24 cellular contexts compared by ENCODE assay signal in genomic region chr6:44105993-44106740, GRCh38. TPM values are rescaled to one million over a fixed set of nuclear protein-coding genes. Genes with fewer than 3 reads are reported as not detected.
DNase-seq lines count a peak whose midpoint lies in the region; ATAC-seq and TF ChIP-seq lines count a peak whose summit lies in the region.
"Had no signal": no experiment of that assay in that cellular context is flagged by ENCODE, and none has a peak within 500 bp of the region (broad histone marks: within the 10 kb centered on the region; RNA-seq: fewer than 3 reads in every experiment).

No MANE protein-coding gene starts in this region.

- TF ChIP-seq POLR2A in gastrocnemius medialis (IDR thresholded peaks at IDR 0.05) (no peak), transverse colon (IDR thresholded peaks at IDR 0.05) (no peak)

- POLR2A ChIA-PET in HEK293 (lab: Yijun Ruan, JAX): interaction anchor here (0.5 kb wide), 1 partner anchor 487 kb away, joined by 3 read pairs; no protein-coding TSS in a partner anchor

- no peak for ATAC-seq in gastrocnemius medialis
- ATAC-seq: activated CD8-positive, alpha-beta memory T cell treated with anti-CD3 and anti-CD28 coated beads, Interleukin-2, amount 10 ng/mL, durations not matched to agents 7 days and 5 days; heart left ventricle; naive thymus-derived CD4-positive, alpha-beta T cell; pancreas had no signal

- no peak overlapping the region for H3K4me3 ChIP-seq in HEK293 (ENCODE audit: low read depth, low read length)
- no peak overlapping the region for H3K4me3 ChIP-seq in fibroblast of villous mesenchyme (ENCODE audit: low read depth, low read length)
- H3K4me3 ChIP-seq in gastrocnemius medialis: no peak overlapping the region
- no peak overlapping the region for H3K4me3 ChIP-seq in transverse colon
- H3K4me3 ChIP-seq: esophagus squamous epithelium, heart left ventricle, pancreas, Peyer's patch, SJCRH30, suprapubic skin had no signal

- TF ChIP-seq EP300 in transverse colon (IDR thresholded peaks at IDR 0.05; ENCODE audit: low read depth): no peak

- 0 out of 2 replicates have a peak, but pooled peaks cover 4% of the 10 kb centered on the region for H3K4me1 ChIP-seq in HEK293 (ENCODE audit: control insufficient read depth, insufficient read depth, low read length)
- H3K4me1 ChIP-seq in gastrocnemius medialis: peaks cover 72 to 73% of the 10 kb centered on the region in 2 donors
- peaks cover 0 to 9% (median 0%) of the 10 kb centered on the region in 4 donors for H3K4me1 ChIP-seq in transverse colon
- H3K4me1 ChIP-seq: pancreas, Peyer's patch, SJCRH30 had no signal

- in situ Hi-C loops in gastrocnemius medialis (cut with MboI; ENCODE audit: low sequenced_read_pairs in 4 of 4): loop anchor here in 1 of 4 donors (25.0 kb wide), 1 partner anchor 131 kb away; the partner anchor contains the start of gene HSP90AB1
- in situ Hi-C loops in transverse colon (cut with MboI; ENCODE audit: low pct_ligation_motif_present in 1 of 4, low pct_unique_long_range_greater_than_20kb in 1 of 4, low sequenced_read_pairs in 3 of 4): no loop called here

- DNase-seq in fibroblast of villous mesenchyme (ENCODE audit: low read depth): peak; percentile 49
- DNase-seq in gastrocnemius medialis: no peak
- no peak for DNase-seq in transverse colon
- DNase-seq in T-helper 1 cell: no peak
- DNase-seq in HuH-7 (ENCODE audit: low spot score): no peak
- DNase-seq: activated CD4-positive, alpha-beta T cell treated with anti-CD3 and anti-CD28 coated beads for 48 hours; activated CD8-positive, alpha-beta memory T cell treated with anti-CD3 and anti-CD28 coated beads, Interleukin-2, amount 10 ng/mL, durations not matched to agents 7 days and 5 days; brain microvascular endothelial cell; CD4-positive, CD25-positive, alpha-beta regulatory T cell; DMS53; effector memory CD4-positive, alpha-beta T cell; esophagus squamous epithelium; heart left ventricle; mesendoderm; naive thymus-derived CD4-positive, alpha-beta T cell; NCI-H1417 treated with DMSO at 0.1 percent for 48 hours; NCI-H510A; pancreas; Peyer's patch; SJCRH30 had no signal

- no peaks in the 10 kb centered on the region for H3K27me3 ChIP-seq in gastrocnemius medialis
- no peaks in the 10 kb centered on the region for H3K27me3 ChIP-seq in transverse colon
- H3K27me3 ChIP-seq: brain microvascular endothelial cell, esophagus squamous epithelium, heart left ventricle, pancreas, Peyer's patch, SJCRH30, suprapubic skin had no signal

- WGBS in transverse colon (ENCODE audit: low coverage in 1 of 2), 2 donors: 72 to 83% methylated on average over 2 to 3 of the region's 3 CpGs

- CTCF ChIA-PET in HEK293 (lab: Yijun Ruan, JAX): interaction anchor here (0.8 to 1.2 kb wide), 4 partner anchors 8 to 129 kb away, joined by 3 to 6 read pairs (median 4); no protein-coding TSS in a partner anchor

- no peaks in the 10 kb centered on the region for H3K9me3 ChIP-seq in HEK293 (ENCODE audit: control insufficient read depth, insufficient read depth, low read depth, low read length)
- no peaks in the 10 kb centered on the region for H3K9me3 ChIP-seq in gastrocnemius medialis
- H3K9me3 ChIP-seq in transverse colon: no peaks in the 10 kb centered on the region
- H3K9me3 ChIP-seq: esophagus squamous epithelium, heart left ventricle, pancreas, Peyer's patch, SJCRH30, suprapubic skin had no signal

- TF ChIP-seq CTCF in HEK293 (tag by site-specific recombination; IDR thresholded peaks at IDR 0.05) (no peak), VCaP (conservative IDR thresholded peaks at IDR 0.05) (no peak), fibroblast of villous mesenchyme (IDR thresholded peaks at IDR 0.05; ENCODE audit: insufficient read depth, low read depth, low read length) (no peak), gastrocnemius medialis (IDR thresholded peaks at IDR 0.05 in 4 of 5, conservative IDR thresholded peaks at IDR 0.05 in 1 of 5) (no peak), transverse colon (IDR thresholded peaks at IDR 0.05) (no peak)

- intact Hi-C loops in gastrocnemius medialis (cut with DNase I; ENCODE audit: low total_unique reads): loop anchor here (5.0 kb wide), 1 partner anchor 131 kb away; no protein-coding TSS in a partner anchor
- intact Hi-C loops in transverse colon (cut with DNase I; ENCODE audit: low total_unique reads): no loop called here

- H3K27ac ChIP-seq in HEK293 (ENCODE audit: extremely low read depth, low read depth, low read length) (no peak overlapping the region), VCaP (peak overlapping the region; percentile 71), gastrocnemius medialis (peak overlapping the region; percentile 88 to 100 (median 95)), transverse colon (no peak overlapping the region)
- H3K27ac ChIP-seq: brain microvascular endothelial cell, pancreas, Peyer's patch, SJCRH30, suprapubic skin had no signal

- peaks cover 13 to 85% of the 10 kb centered on the region in 2 experiments; a peak in 2 of 3 replicates for H3K36me3 ChIP-seq in HEK293 (ENCODE audit: control insufficient read depth in 2 of 2, insufficient read depth in 1 of 2, low read length in 2 of 2)
- no peaks in the 10 kb centered on the region for H3K36me3 ChIP-seq in gastrocnemius medialis
- H3K36me3 ChIP-seq in transverse colon: peaks cover 0 to under 1% (median 0%) of the 10 kb centered on the region in 4 donors
- H3K36me3 ChIP-seq: pancreas had no signal

TF ChIP-seq in HEK293, 187 proteins besides CTCF, POLR2A, EP300 and RAD21 (continues in another document):
- no peak for TF ChIP-seq ZNF510 (tag by site-specific recombination; IDR thresholded peaks at IDR 0.05; ENCODE audit: insufficient replicate concordance)
- no peak for TF ChIP-seq ZNF366 (tag by site-specific recombination; conservative IDR thresholded peaks at IDR 0.05)
- no peak for TF ChIP-seq ZNF121 (tag by site-specific recombination; IDR thresholded peaks at IDR 0.05)
- TF ChIP-seq ZNF629 (tag by site-specific recombination; IDR thresholded peaks at IDR 0.05): no peak
- no peak for TF ChIP-seq ZNF530 (tag by site-specific recombination; IDR thresholded peaks at IDR 0.05; ENCODE audit: low read depth)
- TF ChIP-seq SCRT2 (tag by site-specific recombination; IDR thresholded peaks at IDR 0.05): peak; percentile 68; the same call in 1 of the 2 replicates
- TF ChIP-seq ZBTB17 (tag by site-specific recombination; IDR thresholded peaks at IDR 0.05): 0 out of 2 replicates have a peak, but pooled peaks have one; percentile 31
- TF ChIP-seq ZNF354C (tag by site-specific recombination; IDR thresholded peaks at IDR 0.05; ENCODE audit: borderline replicate concordance, low read depth): no peak
- TF ChIP-seq ZNF324 (tag by site-specific recombination; IDR thresholded peaks at IDR 0.05): no peak
- TF ChIP-seq MEIS1 (CRISPR knock-in tag; IDR thresholded peaks at IDR 0.05; ENCODE audit: borderline replicate concordance): no peak
- no peak for TF ChIP-seq ZNF350 (tag by site-specific recombination; IDR thresholded peaks at IDR 0.05)
- TF ChIP-seq, protein P1, sequence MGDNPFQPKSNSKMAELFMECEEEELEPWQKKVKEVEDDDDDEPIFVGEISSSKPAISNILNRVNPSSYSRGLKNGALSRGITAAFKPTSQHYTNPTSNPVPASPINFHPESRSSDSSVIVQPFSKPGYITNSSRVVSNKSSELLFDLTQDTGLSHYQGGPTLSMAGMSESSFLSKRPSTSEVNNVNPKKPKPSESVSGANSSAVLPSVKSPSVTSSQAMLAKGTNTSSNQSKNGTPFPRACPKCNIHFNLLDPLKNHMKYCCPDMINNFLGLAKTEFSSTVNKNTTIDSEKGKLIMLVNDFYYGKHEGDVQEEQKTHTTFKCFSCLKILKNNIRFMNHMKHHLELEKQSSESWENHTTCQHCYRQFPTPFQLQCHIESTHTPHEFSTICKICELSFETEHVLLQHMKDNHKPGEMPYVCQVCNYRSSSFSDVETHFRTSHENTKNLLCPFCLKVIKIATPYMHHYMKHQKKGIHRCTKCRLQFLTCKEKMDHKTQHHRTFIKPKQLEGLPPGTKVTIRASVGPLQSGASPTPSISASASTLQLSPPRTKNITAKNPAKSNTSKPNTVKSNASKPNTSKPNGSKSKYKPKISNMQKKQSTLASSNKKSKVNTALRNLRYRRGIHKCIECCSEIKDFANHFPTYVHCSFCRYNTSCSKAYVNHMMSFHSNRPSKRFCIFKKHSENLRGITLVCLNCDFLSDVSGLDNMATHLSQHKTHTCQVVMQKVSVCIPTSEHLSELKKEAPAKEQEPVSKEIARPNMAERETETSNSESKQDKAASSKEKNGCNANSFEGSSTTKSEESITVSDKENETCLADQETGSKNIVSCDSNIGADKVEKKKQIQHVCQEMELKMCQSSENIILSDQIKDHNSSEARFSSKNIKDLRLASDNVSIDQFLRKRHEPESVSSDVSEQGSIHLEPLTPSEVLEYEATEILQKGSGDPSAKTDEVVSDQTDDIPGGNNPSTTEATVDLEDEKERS (tag by site-specific recombination; IDR thresholded peaks at IDR 0.05): no peak
- no peak for TF ChIP-seq REPIN1 (tag by site-specific recombination; IDR thresholded peaks at IDR 0.05; ENCODE audit: low read depth)

RNA-seq across cellular contexts. Expression of gene MRPL14, which starts 21.1 kb away (rescaled TPM):
- total RNA-seq in fibroblast of villous mesenchyme: 47.5 and 51.9 TPM in 2 replicates
- 100 to 1,000 TPM; 100 to 180 (median 152) TPM for total RNA-seq in gastrocnemius medialis
- total RNA-seq in transverse colon: 10 to 100 TPM; 15.5 to 54.6 (median 45.9) TPM

RNA-seq across cellular contexts. Expression of gene TMEM63B, which starts 21.2 kb away (rescaled TPM):
- total RNA-seq in fibroblast of villous mesenchyme: 21.3 and 32.4 TPM in 2 replicates
- 10 to 100 TPM; 27.2 to 71.9 (median 43.7) TPM for total RNA-seq in gastrocnemius medialis
- 100 to 1,000 TPM in 2 of 4 donors, 10 to 100 TPM in 2; 35.0 to 258 (median 89.4) TPM for total RNA-seq in transverse colon

RNA-seq across cellular contexts. Expression of gene CAPN11, which starts 52.5 kb away (rescaled TPM):
- total RNA-seq in fibroblast of villous mesenchyme (not detected in 2 replicates), gastrocnemius medialis (under 1 TPM in 1 of 4 donors, not detected in 3; 0.42 TPM), transverse colon (10 to 100 TPM in 1 of 4 donors, 1 to 10 TPM in 2, not detected in 1; 1.6 to 19.8 (median 4.9) TPM)
- total RNA-seq: activated CD8-positive, alpha-beta memory T cell treated with anti-CD3 and anti-CD28 coated beads, Interleukin-2, amount 10 ng/mL, durations not matched to agents 7 days and 5 days; CD4-positive, CD25-positive, alpha-beta regulatory T cell; T-helper 1 cell treated with Interleukin-12 subunit alpha and Interleukin-12 subunit beta and Interleukin-4 antibody, amounts not matched to agents 30 ng/mL and 1 ng/mL, for 36 hours had no signal

Comparison
In these comparisons a context has a peak if more than half of its experiments do, and no peak if none do; other contexts are left out.
1. H3K27ac ChIP-seq: peak in VCaP (single experiment) and gastrocnemius medialis (4 of 4); none in HEK293 (single experiment) and transverse colon (0 of 4).